Comparison of ENCODE assay signal across 8 cellular contexts in the genomic region with DNA sequence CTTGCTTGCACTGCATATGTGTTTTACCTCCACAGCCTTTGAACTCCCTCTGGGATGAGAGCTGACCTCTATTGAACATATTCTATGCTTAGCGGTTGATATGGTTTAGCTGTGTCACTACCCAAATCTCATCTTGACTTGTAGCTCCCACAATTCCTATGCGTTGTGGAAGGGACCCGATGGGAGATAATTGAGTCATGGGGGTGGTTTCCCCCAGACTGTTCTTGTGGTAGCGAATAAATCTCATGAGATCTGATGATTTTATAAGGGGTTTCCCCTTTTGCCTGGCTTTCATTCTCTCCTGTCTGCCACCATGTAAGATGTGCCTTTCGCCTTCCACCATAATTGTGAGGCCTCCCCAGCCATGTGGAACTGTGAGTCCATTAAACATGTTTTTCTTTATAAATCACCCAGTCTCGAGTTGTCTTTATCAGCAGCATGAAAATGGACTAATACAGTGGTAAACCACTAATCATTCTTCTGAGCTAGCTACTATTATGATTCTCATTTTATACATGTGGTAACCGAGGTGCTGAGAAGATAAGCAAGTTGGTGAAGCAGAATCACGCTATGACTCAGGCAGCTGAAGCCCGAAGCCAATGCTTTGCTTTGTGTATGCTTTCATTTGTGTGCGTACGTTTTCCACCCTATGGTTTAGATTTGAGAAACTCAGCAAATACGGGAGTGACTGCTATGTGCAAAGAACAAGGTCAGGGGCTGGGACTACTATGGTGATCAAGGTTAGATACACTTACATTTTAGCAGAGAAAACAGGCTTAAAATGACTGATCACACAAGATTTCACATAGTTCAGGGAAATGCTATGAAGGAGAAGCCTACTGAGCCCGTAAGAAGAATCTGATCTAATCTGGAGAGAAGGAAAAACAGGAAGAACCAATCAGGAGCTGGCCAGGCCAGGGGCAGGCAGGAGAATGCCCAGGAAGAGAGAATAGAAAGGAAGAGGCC.
DNase-seq lines count a peak whose midpoint lies in the region; ATAC-seq, FAIRE-seq and TF ChIP-seq lines count a peak whose summit lies in the region.

No MANE protein-coding gene starts in this region.

- H3K27me3 Mint-ChIP-seq in activated CD8-positive, alpha-beta memory T cell treated with anti-CD3 and anti-CD28 coated beads, Interleukin-2, amount 10 ng/mL, durations not matched to agents 7 days and 5 days = no peaks in the 10 kb centered on the region

- intact Hi-C loops in left lung (cut with DNase I) = no loop called here

- no peak for TF ChIP-seq CTCF in left lung (IDR thresholded peaks at IDR 0.05)

- no peaks in the 10 kb centered on the region for H3K9me3 ChIP-seq in left lung

- H3K27ac ChIP-seq in left lung = peak overlapping the region in 1 of 2 donors; percentile 20

- H3K4me3 Mint-ChIP-seq in activated CD8-positive, alpha-beta memory T cell treated with anti-CD3 and anti-CD28 coated beads, Interleukin-2, amount 10 ng/mL, durations not matched to agents 7 days and 5 days = peak overlapping the region; percentile 59

- DNase-seq in activated CD8-positive, alpha-beta memory T cell treated with anti-CD3 and anti-CD28 coated beads, Interleukin-2, amount 10 ng/mL, durations not matched to agents 7 days and 5 days = peak; percentile 89
- DNase-seq in left lung (no peak), HTR-8/SVneo (ENCODE audit: insufficient read length, low spot score) (no peak), globus pallidus (ENCODE audit: low spot score) (no peak), Ammon's horn (ENCODE audit: low spot score) (no peak), NCI-H2029 (lab: John Stamatoyannopoulos, UW) (no peak)

- no peaks in the 10 kb centered on the region for H3K4me1 ChIP-seq in left lung

- H3K4me1 Mint-ChIP-seq in activated CD8-positive, alpha-beta memory T cell treated with anti-CD3 and anti-CD28 coated beads, Interleukin-2, amount 10 ng/mL, durations not matched to agents 7 days and 5 days = peaks cover 32% of the 10 kb centered on the region

- peak; percentile 98 for ATAC-seq in GM19351 (IDR thresholded peaks at IDR 0.05; ENCODE audit: unreplicated experiment)
- ATAC-seq in HG03095 (IDR thresholded peaks at IDR 0.05; ENCODE audit: unreplicated experiment) = peak; percentile 96
- ATAC-seq in activated CD8-positive, alpha-beta memory T cell treated with anti-CD3 and anti-CD28 coated beads, Interleukin-2, amount 10 ng/mL, durations not matched to agents 7 days and 5 days = peak; percentile 93
- peak; percentile 45 for ATAC-seq in left lung

- H3K36me3 ChIP-seq in left lung = peaks cover 0 to 57% of the 10 kb centered on the region in 2 donors

- CTCF ChIA-PET in activated CD8-positive, alpha-beta memory T cell treated with anti-CD3 and anti-CD28 coated beads, Interleukin-2, amount 10 ng/mL, durations not matched to agents 7 days and 5 days (lab: Charles Lee) = interaction anchor here (0.6 to 1.9 kb wide), 5 partner anchors 9 to 132 kb away, joined by 3 to 6 read pairs (median 3); no protein-coding TSS in a partner anchor

- H3K36me3 Mint-ChIP-seq in activated CD8-positive, alpha-beta memory T cell treated with anti-CD3 and anti-CD28 coated beads, Interleukin-2, amount 10 ng/mL, durations not matched to agents 7 days and 5 days = peaks cover 59% of the 10 kb centered on the region

- no peak for FAIRE-seq in HTR-8/SVneo (lab: Jason Lieb, UNC)

- H3K9me3 Mint-ChIP-seq in activated CD8-positive, alpha-beta memory T cell treated with anti-CD3 and anti-CD28 coated beads, Interleukin-2, amount 10 ng/mL, durations not matched to agents 7 days and 5 days (ENCODE audit: low read depth) = no peaks in the 10 kb centered on the region

- no peaks in the 10 kb centered on the region for H3K27me3 ChIP-seq in left lung

- H3K27ac Mint-ChIP-seq in activated CD8-positive, alpha-beta memory T cell treated with anti-CD3 and anti-CD28 coated beads, Interleukin-2, amount 10 ng/mL, durations not matched to agents 7 days and 5 days = peak overlapping the region; percentile 95

- H3K4me3 ChIP-seq in left lung = no peak overlapping the region

Comparison
In these comparisons a context has a peak if more than half of its experiments do, and no peak if none do; other contexts are left out.
1. ATAC-seq: peak in every context shown above with its lines; median percentile 98 in GM19351; 96 in HG03095; 93 in activated CD8-positive, alpha-beta memory T cell treated with anti-CD3 and anti-CD28 coated beads, Interleukin-2, amount 10 ng/mL, durations not matched to agents 7 days and 5 days; 45 in left lung.